Comparison of ENCODE assay signal across 9 cellular contexts in the genomic region with DNA sequence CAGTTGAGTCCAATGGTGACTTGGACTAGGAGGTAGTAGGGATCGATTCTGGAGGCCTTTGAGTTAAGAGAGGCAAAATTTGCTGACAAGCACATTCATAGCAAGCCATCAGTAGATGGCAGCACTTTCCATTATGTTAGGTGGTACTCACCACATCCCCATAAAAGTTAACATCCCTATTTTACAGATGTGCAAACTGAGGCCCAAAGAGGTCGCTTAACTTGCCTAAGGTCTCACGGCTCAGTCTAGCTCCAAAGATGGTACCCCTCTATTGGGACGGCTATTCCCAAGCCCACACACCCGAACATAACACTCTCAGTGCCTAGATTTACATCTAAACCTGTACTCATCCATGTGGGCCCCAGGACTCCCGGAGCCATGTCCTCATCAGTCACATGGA. TPM values are rescaled to one million over a fixed set of nuclear protein-coding genes. Genes with fewer than 3 reads are reported as not detected.
DNase-seq lines count a peak whose midpoint lies in the region; ATAC-seq, FAIRE-seq and TF ChIP-seq lines count a peak whose summit lies in the region.
"Had no signal": no experiment of that assay in that cellular context is flagged by ENCODE, and none has a peak within 500 bp of the region (broad histone marks: within the 10 kb centered on the region; RNA-seq: fewer than 3 reads in every experiment).

No MANE protein-coding gene starts in this region.

- peak overlapping the region; percentile 55 for H3K27ac Mint-ChIP-seq in activated T-helper 1 cell treated with anti-CD3 and anti-CD28 coated beads, Interleukin-12 subunit alpha, Interleukin-12 subunit beta, Interleukin-2, Interleukin-4 antibody, amounts not matched to agents 30 ng/mL and 10 ng/mL and 1 ng/mL, durations not matched to agents 14 hours and 24 hours and 36 hours
- peak overlapping the region; percentile 100 for H3K27ac Mint-ChIP-seq in memory B cell
- no peak overlapping the region for H3K27ac Mint-ChIP-seq in stimulated activated memory B cell treated with anti-CD40 and anti-IgM and Interleukin-4, amounts not matched to agents 10 μg/mL and 1 μg/mL and 100 μg/mL, for 72 hours

- no peaks in the 10 kb centered on the region for H3K79me2 ChIP-seq in DND-41 (ENCODE audit: insufficient read depth, low read length)

- 0 out of 2 replicates have a peak, but pooled peaks cover under 1% of the 10 kb centered on the region for H4K20me1 ChIP-seq in DND-41 (ENCODE audit: insufficient read depth, low read length)

- peaks cover 42% of the 10 kb centered on the region for H3K4me1 Mint-ChIP-seq in activated T-helper 1 cell treated with anti-CD3 and anti-CD28 coated beads, Interleukin-12 subunit alpha, Interleukin-12 subunit beta, Interleukin-2, Interleukin-4 antibody, amounts not matched to agents 30 ng/mL and 10 ng/mL and 1 ng/mL, durations not matched to agents 14 hours and 24 hours and 36 hours (ENCODE audit: low read depth)
- peaks cover 44% of the 10 kb centered on the region for H3K4me1 Mint-ChIP-seq in memory B cell
- H3K4me1 Mint-ChIP-seq in stimulated activated memory B cell treated with anti-CD40 and anti-IgM and Interleukin-4, amounts not matched to agents 10 μg/mL and 1 μg/mL and 100 μg/mL, for 72 hours, result peaks cover 57% of the 10 kb centered on the region

- H3K9ac ChIP-seq in DND-41 (ENCODE audit: low read depth, low read length), result no peak overlapping the region

- WGBS in pancreas, 2 donors, result 71 to 74% methylated on average over 6 of the region's 6 CpGs

- peaks cover under 1% of the 10 kb centered on the region for H3K27me3 Mint-ChIP-seq in activated T-helper 1 cell treated with anti-CD3 and anti-CD28 coated beads, Interleukin-12 subunit alpha, Interleukin-12 subunit beta, Interleukin-2, Interleukin-4 antibody, amounts not matched to agents 30 ng/mL and 10 ng/mL and 1 ng/mL, durations not matched to agents 14 hours and 24 hours and 36 hours (ENCODE audit: insufficient read depth)
- no peaks in the 10 kb centered on the region for H3K27me3 Mint-ChIP-seq in memory B cell
- H3K27me3 Mint-ChIP-seq in stimulated activated memory B cell treated with anti-CD40 and anti-IgM and Interleukin-4, amounts not matched to agents 10 μg/mL and 1 μg/mL and 100 μg/mL, for 72 hours, result no peaks in the 10 kb centered on the region

- no peak for ATAC-seq in DND-41 (ENCODE audit: insufficient read depth, low read depth)
- no peak for ATAC-seq in memory B cell (ENCODE audit: low read depth)
- ATAC-seq in pancreas, result no peak
- no peak for ATAC-seq in stimulated activated memory B cell treated with anti-CD40 and anti-IgM and Interleukin-4, amounts not matched to agents 10 μg/mL and 1 μg/mL and 100 μg/mL, for 72 hours

- no peak overlapping the region for H3K4me3 Mint-ChIP-seq in activated T-helper 1 cell treated with anti-CD3 and anti-CD28 coated beads, Interleukin-12 subunit alpha, Interleukin-12 subunit beta, Interleukin-2, Interleukin-4 antibody, amounts not matched to agents 30 ng/mL and 10 ng/mL and 1 ng/mL, durations not matched to agents 14 hours and 24 hours and 36 hours
- peak overlapping the region; percentile 19 for H3K4me3 Mint-ChIP-seq in memory B cell
- H3K4me3 Mint-ChIP-seq in stimulated activated memory B cell treated with anti-CD40 and anti-IgM and Interleukin-4, amounts not matched to agents 10 μg/mL and 1 μg/mL and 100 μg/mL, for 72 hours, result no peak overlapping the region

- H3K36me3 ChIP-seq in DND-41 (ENCODE audit: insufficient read depth, low read length) (no peaks in the 10 kb centered on the region), pancreas (no peaks in the 10 kb centered on the region)

- no peak for FAIRE-seq in pancreas (lab: Jason Lieb, UNC)

- no peak overlapping the region for H3K27ac ChIP-seq in DND-41 (ENCODE audit: low read length)
- H3K27ac ChIP-seq in HL-60 (replicated peaks), result no peak overlapping the region
- H3K27ac ChIP-seq in pancreas, result no peak overlapping the region

- intact Hi-C loops in activated T-helper 1 cell treated with anti-CD3 and anti-CD28 coated beads, Interleukin-12 subunit alpha, Interleukin-12 subunit beta, Interleukin-2, Interleukin-4 antibody, amounts not matched to agents 30 ng/mL and 10 ng/mL and 1 ng/mL, durations not matched to agents 14 hours and 24 hours and 36 hours (cut with micrococcal nuclease), result no loop called here
- intact Hi-C loops in pancreas (cut with DNase I), result no loop called here

- peak; percentile 60 for TF ChIP-seq CTCF in DND-41 (IDR thresholded peaks at IDR 0.05; ENCODE audit: borderline replicate concordance, extremely low read depth, low read length, poor library complexity, severe bottlenecking)
- peak; percentile 31 for TF ChIP-seq CTCF in HL-60 (IDR thresholded peaks at IDR 0.05; ENCODE audit: insufficient read depth, low read length)
- TF ChIP-seq CTCF in pancreas (IDR thresholded peaks at IDR 0.05), result no peak

- no peak overlapping the region for H2AFZ ChIP-seq in DND-41 (ENCODE audit: low read depth, low read length)

- peaks cover 4% of the 10 kb centered on the region for H3K36me3 Mint-ChIP-seq in activated T-helper 1 cell treated with anti-CD3 and anti-CD28 coated beads, Interleukin-12 subunit alpha, Interleukin-12 subunit beta, Interleukin-2, Interleukin-4 antibody, amounts not matched to agents 30 ng/mL and 10 ng/mL and 1 ng/mL, durations not matched to agents 14 hours and 24 hours and 36 hours (ENCODE audit: low read depth)
- peaks cover 2% of the 10 kb centered on the region for H3K36me3 Mint-ChIP-seq in memory B cell
- H3K36me3 Mint-ChIP-seq in stimulated activated memory B cell treated with anti-CD40 and anti-IgM and Interleukin-4, amounts not matched to agents 10 μg/mL and 1 μg/mL and 100 μg/mL, for 72 hours, result no peaks in the 10 kb centered on the region

- H3K27me3 ChIP-seq in DND-41 (ENCODE audit: insufficient read depth, low read length, poor library complexity) (peaks cover 15% of the 10 kb centered on the region), HL-60 (ENCODE audit: insufficient read depth, poor library complexity, severe bottlenecking) (no peaks in the 10 kb centered on the region), pancreas (no peaks in the 10 kb centered on the region)

- H3K9me3 ChIP-seq in DND-41 (ENCODE audit: insufficient read depth, low read length, severe bottlenecking), result no peaks in the 10 kb centered on the region
- H3K9me3 ChIP-seq in pancreas, result no peaks in the 10 kb centered on the region

- no peak for DNase-seq in DND-41
- peak in 1 of 2 experiments; percentile 39 for DNase-seq in HL-60 (ENCODE audit: low read depth in 1 of 2, low spot score in 1 of 2)
- DNase-seq in activated T-helper 1 cell treated with anti-CD3 and anti-CD28 coated beads, Interleukin-12 subunit alpha, Interleukin-12 subunit beta, Interleukin-2, Interleukin-4 antibody, amounts not matched to agents 30 ng/mL and 10 ng/mL and 1 ng/mL, durations not matched to agents 14 hours and 24 hours and 36 hours (ENCODE audit: low spot score), result no peak
- DNase-seq in memory B cell (ENCODE audit: low spot score in 2 of 2), result no peak
- DNase-seq in pancreas, result no peak
- DNase-seq in NCI-H1436 treated with DMSO at 0.1 percent for 48 hours (lab: John Stamatoyannopoulos, UW), result no peak
- no peak for DNase-seq in mesenteric fat pad (ENCODE audit: low spot score)
- DNase-seq: midbrain had no signal

- no peaks in the 10 kb centered on the region for H3K9me3 Mint-ChIP-seq in activated T-helper 1 cell treated with anti-CD3 and anti-CD28 coated beads, Interleukin-12 subunit alpha, Interleukin-12 subunit beta, Interleukin-2, Interleukin-4 antibody, amounts not matched to agents 30 ng/mL and 10 ng/mL and 1 ng/mL, durations not matched to agents 14 hours and 24 hours and 36 hours
- H3K9me3 Mint-ChIP-seq in memory B cell, result no peaks in the 10 kb centered on the region
- H3K9me3 Mint-ChIP-seq in stimulated activated memory B cell treated with anti-CD40 and anti-IgM and Interleukin-4, amounts not matched to agents 10 μg/mL and 1 μg/mL and 100 μg/mL, for 72 hours, result no peaks in the 10 kb centered on the region

- H3K4me3 ChIP-seq in DND-41 (ENCODE audit: low read depth in 1 of 2, low read length in 2 of 2) (no peak overlapping the region), HL-60 (replicated peaks; ENCODE audit: insufficient read depth, low read length) (no peak overlapping the region), pancreas (no peak overlapping the region)

- H3K4me2 ChIP-seq in DND-41 (ENCODE audit: insufficient read depth, low read length), result no peak overlapping the region

- peaks cover 20% of the 10 kb centered on the region for H3K4me1 ChIP-seq in DND-41 (ENCODE audit: insufficient read depth, low read length)
- peaks cover 11 to 19% (median 15%) of the 10 kb centered on the region in 3 donors for H3K4me1 ChIP-seq in pancreas

RNA-seq across cellular contexts. Expression of gene FOSB, which starts 21.5 kb away (rescaled TPM):
- total RNA-seq in activated T-helper 1 cell treated with anti-CD3 and anti-CD28 coated beads, Interleukin-12 subunit alpha, Interleukin-12 subunit beta, Interleukin-2, Interleukin-4 antibody, amounts not matched to agents 30 ng/mL and 10 ng/mL and 1 ng/mL, durations not matched to agents 14 hours and 24 hours and 36 hours, result 16.8 and 17.2 TPM in 2 replicates
- total RNA-seq in pancreas (10 to 100 TPM in 1 of 6 donors, 1 to 10 TPM in 3, under 1 TPM in 2; 0.79 to 17.0 (median 5.7) TPM), mesenteric fat pad (907 TPM)
- 10 to 100 TPM; 12.9 to 21.6 TPM for polyA plus RNA-seq in pancreas

RNA-seq across cellular contexts. Expression of gene ERCC1, which starts 22.6 kb away (rescaled TPM):
- total RNA-seq in activated T-helper 1 cell treated with anti-CD3 and anti-CD28 coated beads, Interleukin-12 subunit alpha, Interleukin-12 subunit beta, Interleukin-2, Interleukin-4 antibody, amounts not matched to agents 30 ng/mL and 10 ng/mL and 1 ng/mL, durations not matched to agents 14 hours and 24 hours and 36 hours, result 143 and 152 TPM in 2 replicates
- total RNA-seq in pancreas (10 to 100 TPM; 28.9 to 33.5 (median 32.9) TPM), mesenteric fat pad (82.3 TPM)
- 10 to 100 TPM; 35.3 to 42.3 TPM for polyA plus RNA-seq in pancreas

RNA-seq across cellular contexts. Expression of gene POLR1G, which starts 39.9 kb away (rescaled TPM):
- total RNA-seq in activated T-helper 1 cell treated with anti-CD3 and anti-CD28 coated beads, Interleukin-12 subunit alpha, Interleukin-12 subunit beta, Interleukin-2, Interleukin-4 antibody, amounts not matched to agents 30 ng/mL and 10 ng/mL and 1 ng/mL, durations not matched to agents 14 hours and 24 hours and 36 hours, result 25.3 and 27.2 TPM in 2 replicates
- total RNA-seq in pancreas, result 1 to 10 TPM in 5 of 6 donors, under 1 TPM in 1; 0.91 to 5.3 (median 2.9) TPM
- 1 to 10 TPM; 1.6 to 3.3 TPM for polyA plus RNA-seq in pancreas
- 6.7 TPM for total RNA-seq in mesenteric fat pad

RNA-seq across cellular contexts. Expression of gene PPP1R13L, which starts 41.4 kb away (rescaled TPM):
- total RNA-seq in activated T-helper 1 cell treated with anti-CD3 and anti-CD28 coated beads, Interleukin-12 subunit alpha, Interleukin-12 subunit beta, Interleukin-2, Interleukin-4 antibody, amounts not matched to agents 30 ng/mL and 10 ng/mL and 1 ng/mL, durations not matched to agents 14 hours and 24 hours and 36 hours, result 8.5 and 8.9 TPM in 2 replicates
- total RNA-seq in pancreas (10 to 100 TPM; 22.8 to 42.7 (median 27.6) TPM), mesenteric fat pad (17.6 TPM)
- 10 to 100 TPM; 50.5 to 54.4 TPM for polyA plus RNA-seq in pancreas

RNA-seq across cellular contexts. Expression of gene RTN2, which starts 50.6 kb away (rescaled TPM):
- 3.0 and 4.1 TPM in 2 replicates for total RNA-seq in activated T-helper 1 cell treated with anti-CD3 and anti-CD28 coated beads, Interleukin-12 subunit alpha, Interleukin-12 subunit beta, Interleukin-2, Interleukin-4 antibody, amounts not matched to agents 30 ng/mL and 10 ng/mL and 1 ng/mL, durations not matched to agents 14 hours and 24 hours and 36 hours
- 1 to 10 TPM; 2.1 to 6.3 (median 3.2) TPM for total RNA-seq in pancreas
- polyA plus RNA-seq in pancreas, result 1 to 10 TPM; 4.4 to 9.5 TPM
- total RNA-seq in mesenteric fat pad, result 8.3 TPM

Comparison
In these comparisons a context has a peak if more than half of its experiments do, and no peak if none do; other contexts are left out.
1. CTCF ChIP-seq: peak in DND-41 (single experiment) and HL-60 (single experiment); none in pancreas (0 of 4).
2. RNA of gene FOSB, which starts 21.5 kb away (total RNA-seq): 907 TPM in mesenteric fat pad (single experiment); 16.8 to 17.2 TPM in activated T-helper 1 cell treated with anti-CD3 and anti-CD28 coated beads, Interleukin-12 subunit alpha, Interleukin-12 subunit beta, Interleukin-2, Interleukin-4 antibody, amounts not matched to agents 30 ng/mL and 10 ng/mL and 1 ng/mL, durations not matched to agents 14 hours and 24 hours and 36 hours and 0.79 to 17.0 TPM in pancreas; every median in the first group is over 10 times any median in the second.